Comparison of ENCODE assay signal across 8 cellular contexts in genomic region chr14:104795781-104796681, GRCh38. TPM values are rescaled to one million over a fixed set of nuclear protein-coding genes. Genes with fewer than 3 reads are reported as not detected.
DNase-seq lines count a peak whose midpoint lies in the region; ATAC-seq and TF ChIP-seq lines count a peak whose summit lies in the region.

No MANE protein-coding gene starts in this region.

- no peaks in the 10 kb centered on the region for H3K9me3 ChIP-seq in fibroblast of lung (ENCODE audit: control insufficient read depth, insufficient read depth, low read depth, low read length)
- H3K9me3 ChIP-seq in neural cell (ENCODE audit: low read length) = no peaks in the 10 kb centered on the region

- H3K79me2 ChIP-seq in fibroblast of lung (ENCODE audit: control insufficient read depth, insufficient read depth, low read length) (peaks cover 39% of the 10 kb centered on the region), neural cell (replicated peaks; ENCODE audit: insufficient read depth, low read length) (peaks cover 23% of the 10 kb centered on the region)

- DNase-seq in AG08396 (ENCODE audit: low spot score) (peak; percentile 93), GM19238 (ENCODE audit: insufficient read length, low spot score) (peak; percentile 94), NCI-H146 treated with DMSO at 0.1 percent for 48 hours (lab: John Stamatoyannopoulos, UW; ENCODE audit: unreplicated experiment) (peak; percentile 22), activated T-helper 1 cell treated with Interleukin-2 at 50 U/mL for 16 hours (ENCODE audit: low read depth) (peak; percentile 55), fibroblast of lung (ENCODE audit: low read depth in 2 of 2) (peak in 1 of 2 donors; percentile 31)

- TF ChIP-seq CTCF in fibroblast of lung (conservative IDR thresholded peaks at IDR 0.05 in 1 of 2, IDR thresholded peaks at IDR 0.05 in 1 of 2; ENCODE audit: low read depth in 1 of 2, low read length in 2 of 2) (no peak), neural cell (IDR thresholded peaks at IDR 0.05; ENCODE audit: poor library complexity, severe bottlenecking) (no peak)

- ATAC-seq in GM18520 (IDR thresholded peaks at IDR 0.05; ENCODE audit: unreplicated experiment) = no peak

- no peak for TF ChIP-seq RAD21 in neural cell (conservative IDR thresholded peaks at IDR 0.05)

- no peaks in the 10 kb centered on the region for H3F3A ChIP-seq in neural cell (ENCODE audit: insufficient read depth, low read length, poor library complexity, severe bottlenecking)

- H4K20me1 ChIP-seq in fibroblast of lung (ENCODE audit: control insufficient read depth, extremely low read depth, insufficient read depth, low read length) (no peaks in the 10 kb centered on the region), neural cell (ENCODE audit: insufficient read depth) (no peaks in the 10 kb centered on the region)

- H3K36me3 ChIP-seq in fibroblast of lung (ENCODE audit: control insufficient read depth, insufficient read depth, low read length) (peaks cover 5% of the 10 kb centered on the region), neural cell (ENCODE audit: insufficient read depth, low read length) (no peaks in the 10 kb centered on the region), urinary bladder (ENCODE audit: insufficient read depth) (no peaks in the 10 kb centered on the region)

- H2AFZ ChIP-seq in fibroblast of lung (ENCODE audit: low read length) = no peak overlapping the region
- no peak overlapping the region for H2AFZ ChIP-seq in neural cell (ENCODE audit: low read depth, low read length)

- 12% methylated on average over 54 of the region's 55 CpGs for WGBS in urinary bladder

- peaks cover 9% of the 10 kb centered on the region for H3K4me1 ChIP-seq in fibroblast of lung (ENCODE audit: control insufficient read depth, extremely low read depth, insufficient read depth, low read length)
- peaks cover 2% of the 10 kb centered on the region for H3K4me1 ChIP-seq in urinary bladder (ENCODE audit: insufficient read depth)

- peak overlapping the region; percentile 40 for H3K9ac ChIP-seq in fibroblast of lung (ENCODE audit: insufficient read depth, low read length)
- peak overlapping the region; percentile 58 for H3K9ac ChIP-seq in neural cell (ENCODE audit: low read length)

- H3K9me2 ChIP-seq in neural cell (ENCODE audit: insufficient read depth, low read length) = no peaks in the 10 kb centered on the region

- H3K27ac ChIP-seq in fibroblast of lung (ENCODE audit: insufficient read depth, low read length) (peak overlapping the region; percentile 25), neural cell (ENCODE audit: low read length) (no peak overlapping the region), urinary bladder (ENCODE audit: low read depth) (peak overlapping the region; percentile 63)

- H3K4me3 ChIP-seq in fibroblast of lung (replicated peaks in 1 of 4; ENCODE audit: control extremely low read depth in 1 of 4, insufficient read depth in 1 of 4, low read depth in 3 of 4, low read length in 4 of 4) (peak overlapping the region; percentile 28 to 58 (median 34)), neural cell (ENCODE audit: low read length) (peak overlapping the region; percentile 63), urinary bladder (ENCODE audit: low read depth, low read length) (peak overlapping the region; percentile 90)

- H3K4me2 ChIP-seq in fibroblast of lung (ENCODE audit: extremely low read depth, insufficient read depth, low read length) (peak overlapping the region; percentile 63), neural cell (ENCODE audit: low read length) (no peak overlapping the region)

- no peak for TF ChIP-seq EP300 in neural cell (conservative IDR thresholded peaks at IDR 0.05; ENCODE audit: poor library complexity, severe bottlenecking)

- H3K27me3 ChIP-seq in fibroblast of lung (ENCODE audit: control insufficient read depth, insufficient read depth, low read length) = no peaks in the 10 kb centered on the region
- peaks cover 34% of the 10 kb centered on the region for H3K27me3 ChIP-seq in neural cell (ENCODE audit: insufficient read depth, low read depth, low read length)

TF ChIP-seq in neural cell, 6 proteins besides CTCF, POLR2A, EP300 and RAD21:
- TF ChIP-seq POLR2AphosphoS5 (IDR thresholded peaks at IDR 0.05) (no peak), REST (IDR thresholded peaks at IDR 0.05; ENCODE audit: borderline replicate concordance) (no peak), MXI1 (conservative IDR thresholded peaks at IDR 0.05; ENCODE audit: poor library complexity, severe bottlenecking) (no peak), EZH2 (IDR thresholded peaks at IDR 0.05; ENCODE audit: borderline replicate concordance, insufficient read depth, low read length, poor library complexity, severe bottlenecking) (no peak), TAF1 (IDR thresholded peaks at IDR 0.05; ENCODE audit: low read depth) (no peak), SMC3 (conservative IDR thresholded peaks at IDR 0.05; ENCODE audit: poor library complexity) (no peak)

RNA-seq across cellular contexts. Expression of gene AKT1, which starts 0.5 kb away (rescaled TPM):
- 127 and 131 TPM in 2 replicates for total RNA-seq in fibroblast of lung
- polyA plus RNA-seq in fibroblast of lung = 83.2 and 109 TPM in 2 replicates
- polyA plus RNA-seq in fibroblast of lung (2012) = 98.5 and 138 TPM in 2 replicates
- 376 and 400 TPM in 2 replicates for polyA minus RNA-seq in fibroblast of lung (ENCODE audit: low replicate concordance)
- polyA plus RNA-seq in neural cell = 159 and 164 TPM in 2 replicates
- polyA minus RNA-seq in neural cell = 162 and 169 TPM in 2 replicates
- 70.3 TPM for total RNA-seq in urinary bladder
- 162 TPM for polyA plus RNA-seq in urinary bladder

RNA-seq across cellular contexts. Expression of gene ZBTB42, which starts 4.9 kb away (rescaled TPM):
- total RNA-seq in fibroblast of lung = 2.3 and 2.8 TPM in 2 replicates
- 0.99 and 1.1 TPM in 2 replicates for polyA plus RNA-seq in fibroblast of lung
- polyA plus RNA-seq in fibroblast of lung (2012) = 1.7 and 2.1 TPM in 2 replicates
- polyA minus RNA-seq in fibroblast of lung (ENCODE audit: low replicate concordance) = 2.6 and 4.9 TPM in 2 replicates
- not detected in 2 replicates for polyA plus RNA-seq in neural cell
- polyA minus RNA-seq in neural cell = 0.49 TPM in 1 of 2 replicates, not detected in the other
- total RNA-seq in urinary bladder = 3.5 TPM
- polyA plus RNA-seq in urinary bladder = 6.3 TPM

RNA-seq across cellular contexts. Expression of gene SIVA1, which starts 43.1 kb away (rescaled TPM):
- total RNA-seq in fibroblast of lung (60.6 and 65.1 TPM in 2 replicates), urinary bladder (39.9 TPM)
- polyA plus RNA-seq in fibroblast of lung (26.1 and 37.4 TPM in 2 replicates), neural cell (171 and 180 TPM in 2 replicates), urinary bladder (280 TPM)
- polyA plus RNA-seq in fibroblast of lung (2012) = 56.6 and 101 TPM in 2 replicates
- polyA minus RNA-seq in fibroblast of lung (ENCODE audit: low replicate concordance) (10.0 and 10.9 TPM in 2 replicates), neural cell (25.8 and 39.2 TPM in 2 replicates)

Comparison
In these comparisons a context has a peak if more than half of its experiments do, and no peak if none do; other contexts are left out.
1. H3K4me3 ChIP-seq: peak in every context shown above with its lines; median percentile 90 in urinary bladder; 63 in neural cell; 34 in fibroblast of lung.